Comparison of ENCODE assay signal across 17 cellular contexts in genomic region chr6:126909493-126909892, GRCh38.
"Had no signal": no experiment of that assay in that cellular context is flagged by ENCODE, and none has a peak within 500 bp of the region (broad histone marks: within the 10 kb centered on the region; RNA-seq: fewer than 3 reads in every experiment).

No MANE protein-coding gene starts in this region.

- H3K9me3 ChIP-seq: heart right ventricle, mucosa of descending colon, ovary, right atrium auricular region, suprapubic skin, thyroid gland, upper lobe of left lung, uterus had no signal

- H3K4me1 ChIP-seq: heart right ventricle, right atrium auricular region, suprapubic skin, upper lobe of left lung, uterus had no signal

- DNase-seq: effector memory CD4-positive, alpha-beta T cell; heart right ventricle; hypothalamus; kidney glomerular epithelial cell; mucosa of descending colon; naive thymus-derived CD8-positive, alpha-beta T cell; ovary; stimulated activated CD4-positive, alpha-beta T cell treated with anti-CD3 and anti-CD28 coated beads, Interleukin-4, amount 100 ng/mL, for 1 hour; stimulated activated CD8-positive, alpha-beta memory T cell treated with anti-CD3 and anti-CD28 coated beads, Interleukin-4, amount 100 ng/mL, for 48 hours; stimulated activated naive CD8-positive, alpha-beta T cell treated with anti-CD3 and anti-CD28 coated beads, Interleukin-15, Interleukin-2, amounts not matched to agents 100 U/mL and 50 U/mL, for 24 hours; thyroid gland; upper lobe of left lung; uterus had no signal

- H3K4me3 ChIP-seq: heart right ventricle, mucosa of descending colon, ovary, right atrium auricular region, suprapubic skin, thyroid gland, upper lobe of left lung, uterus had no signal

- H3K27ac ChIP-seq: heart right ventricle, ovary, right atrium auricular region, suprapubic skin, thyroid gland, upper lobe of left lung, uterus had no signal

- ATAC-seq: esophagus mucosa; heart right ventricle; mucosa of descending colon; naive thymus-derived CD8-positive, alpha-beta T cell; stimulated activated effector memory CD8-positive, alpha-beta T cell treated with anti-CD3 and anti-CD28 coated beads, Interleukin-12 subunit alpha, Interleukin-12 subunit beta, amount 100 ng/mL, for 72 hours; stimulated activated naive CD8-positive, alpha-beta T cell treated with anti-CD3 and anti-CD28 coated beads, Interleukin-15, Interleukin-2, amounts not matched to agents 100 U/mL and 50 U/mL, for 24 hours had no signal

- H3K27me3 ChIP-seq: heart right ventricle, ovary, right atrium auricular region, suprapubic skin, thyroid gland, upper lobe of left lung, uterus had no signal

- H3K36me3 ChIP-seq: heart right ventricle, ovary, right atrium auricular region, suprapubic skin, thyroid gland, upper lobe of left lung, uterus had no signal
